Comparison of ENCODE assay signal across 9 cellular contexts in the genomic region with DNA sequence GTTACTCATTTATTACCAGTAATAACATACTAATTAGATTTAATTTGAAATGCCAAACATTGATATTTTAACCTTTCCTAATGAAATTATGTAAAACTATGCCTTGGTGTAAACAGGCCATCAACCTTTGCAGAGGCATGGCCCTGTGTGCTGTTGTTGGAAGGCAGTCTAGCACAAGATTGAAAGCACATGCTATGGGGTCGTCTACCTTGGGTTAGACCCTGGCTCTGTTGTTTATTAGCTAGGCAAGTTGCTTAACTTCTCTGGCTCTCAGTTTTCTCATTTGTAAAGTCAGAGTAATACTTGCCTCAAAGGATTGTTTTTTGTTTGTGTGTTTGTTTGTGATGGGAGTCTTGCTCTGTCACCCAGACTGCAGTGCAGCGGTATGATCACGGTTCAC.
"Had no signal": no experiment of that assay in that cellular context is flagged by ENCODE, and none has a peak within 500 bp of the region (broad histone marks: within the 10 kb centered on the region; RNA-seq: fewer than 3 reads in every experiment).

No MANE protein-coding gene starts in this region.

- H3K4me2 ChIP-seq: KMS-11 had no signal

- H3K4me3 ChIP-seq: GM23248, HAP-1, K562 had no signal

- H3K4me1 ChIP-seq: HAP-1 had no signal

- H3K9me3 ChIP-seq: HAP-1 had no signal

- H2AFZ ChIP-seq: GM23248 had no signal

- H3K9ac ChIP-seq: GM23248, KMS-11 had no signal

- ATAC-seq: HCT116, K562 had no signal

- FAIRE-seq: HTR-8/SVneo, K562 had no signal

- DNase-seq: GM23248, GOT3, H7, HFFc6 had no signal

- H3K27ac ChIP-seq: GM23248, KMS-11 had no signal

- H3K36me3 ChIP-seq: HAP-1 had no signal
